8 cellular contexts compared by ENCODE assay signal in genomic region chr4:46931981-46932380, GRCh38.
DNase-seq lines count a peak whose midpoint lies in the region; ATAC-seq and TF ChIP-seq lines count a peak whose summit lies in the region.

No MANE protein-coding gene starts in this region.

- ATAC-seq in GM21529 (IDR thresholded peaks at IDR 0.05; ENCODE audit: unreplicated experiment) (peak; percentile 90), GM21723 (IDR thresholded peaks at IDR 0.05; ENCODE audit: unreplicated experiment) (no peak)

- DNase-seq in activated CD4-positive, alpha-beta T cell treated with anti-CD3 and anti-CD28 coated beads for 48 hours: peak; percentile 9
- no peak for DNase-seq in activated CD4-positive, alpha-beta T cell treated with anti-CD3 and anti-CD28 coated beads for 4 hours
- DNase-seq in Kasumi-1 (lab: John Stamatoyannopoulos, UW) (peak; percentile 67 to 75), astrocyte of the cerebellum (ENCODE audit: low read depth) (peak; percentile 32), islet precursor cell (peak; percentile 56), NCI-H345 (lab: John Stamatoyannopoulos, UW) (no peak)

- peak; percentile 79 for TF ChIP-seq CTCF in astrocyte of the cerebellum (IDR thresholded peaks at IDR 0.05; ENCODE audit: low read depth, low read length, missing control alignments)

- in situ Hi-C loops in astrocyte of the cerebellum (cut with HindIII; ENCODE audit: low sequenced_read_pairs): no loop called here

- H3K4me3 ChIP-seq in astrocyte of the cerebellum (ENCODE audit: low read depth, low read length): no peak overlapping the region

Comparison
In these comparisons a context has a peak if more than half of its experiments do, and no peak if none do; other contexts are left out.
1. DNase-seq: peak in activated CD4-positive, alpha-beta T cell treated with anti-CD3 and anti-CD28 coated beads for 48 hours (single experiment), Kasumi-1 (2 of 2), astrocyte of the cerebellum (single experiment) and islet precursor cell (single experiment); none in activated CD4-positive, alpha-beta T cell treated with anti-CD3 and anti-CD28 coated beads for 4 hours (0 of 2) and NCI-H345 (single experiment).